8 cellular contexts compared by ENCODE assay signal in genomic region chr2:187453078-187453641, GRCh38. TPM values are rescaled to one million over a fixed set of nuclear protein-coding genes. Genes with fewer than 3 reads are reported as not detected.
DNase-seq lines count a peak whose midpoint lies in the region; ATAC-seq and TF ChIP-seq lines count a peak whose summit lies in the region.

No MANE protein-coding gene starts in this region.

- H3K9me3 ChIP-seq in CD8-positive, alpha-beta T cell (ENCODE audit: low read length): no peaks in the 10 kb centered on the region

- no peaks in the 10 kb centered on the region for H3K36me3 Mint-ChIP-seq in CD8-positive, alpha-beta T cell
- no peaks in the 10 kb centered on the region for H3K36me3 Mint-ChIP-seq in activated T-helper 17 cell treated with anti-CD3 and anti-CD28 coated beads, Interleukin-2, amount 50 U/mL, for 72 hours (ENCODE audit: low read depth)
- no peaks in the 10 kb centered on the region for H3K36me3 Mint-ChIP-seq in activated naive CD4-positive, alpha-beta T cell treated with anti-CD3 and anti-CD28 coated beads, Interleukin-2, amount 50 U/mL, for 72 hours

- no peak overlapping the region for H3K27ac Mint-ChIP-seq in CD8-positive, alpha-beta T cell
- no peak overlapping the region for H3K27ac Mint-ChIP-seq in activated T-helper 17 cell treated with anti-CD3 and anti-CD28 coated beads, Interleukin-2, amount 50 U/mL, for 72 hours
- no peak overlapping the region for H3K27ac Mint-ChIP-seq in activated naive CD4-positive, alpha-beta T cell treated with anti-CD3 and anti-CD28 coated beads, Interleukin-2, amount 50 U/mL, for 72 hours

- H3K36me3 ChIP-seq in CD8-positive, alpha-beta T cell (ENCODE audit: insufficient read depth, low read length): no peaks in the 10 kb centered on the region

- no peak for TF ChIP-seq CTCF in CD8-positive, alpha-beta T cell (IDR thresholded peaks at IDR 0.05)

- POLR2A ChIA-PET in CD8-positive, alpha-beta T cell (lab: Charles Lee): no interaction called here

- DNase-seq in DMS53 (lab: John Stamatoyannopoulos, UW) (peak; percentile 82), LHCN-M2 (ENCODE audit: low read depth) (peak; percentile 42), amniotic epithelial cell (ENCODE audit: low read depth) (peak; percentile 35), lung microvascular endothelial cell (ENCODE audit: low read depth in 2 of 2) (peak; percentile 49 to 66), T-helper 2 cell (no peak)
- no peak for DNase-seq in CD8-positive, alpha-beta T cell
- no peak for DNase-seq in activated naive CD4-positive, alpha-beta T cell treated with anti-CD3 and anti-CD28 coated beads, Interleukin-2, amount 50 U/mL, for 72 hours (ENCODE audit: low spot score in 2 of 2)

- H3K4me1 Mint-ChIP-seq in CD8-positive, alpha-beta T cell (ENCODE audit: low read depth): peaks cover 3% of the 10 kb centered on the region
- peaks cover 3% of the 10 kb centered on the region for H3K4me1 Mint-ChIP-seq in activated T-helper 17 cell treated with anti-CD3 and anti-CD28 coated beads, Interleukin-2, amount 50 U/mL, for 72 hours

- no peaks in the 10 kb centered on the region for H3K4me1 ChIP-seq in CD8-positive, alpha-beta T cell (ENCODE audit: insufficient read depth, low read length)

- CTCF ChIA-PET in CD8-positive, alpha-beta T cell (lab: Charles Lee): no interaction called here

- no peak overlapping the region for H3K27ac ChIP-seq in CD8-positive, alpha-beta T cell (ENCODE audit: low read depth, low read length)

- ATAC-seq in CD8-positive, alpha-beta T cell: no peak
- ATAC-seq in activated T-helper 17 cell treated with anti-CD3 and anti-CD28 coated beads, Interleukin-2, amount 50 U/mL, for 72 hours (replicated peaks): no peak
- ATAC-seq in activated naive CD4-positive, alpha-beta T cell treated with anti-CD3 and anti-CD28 coated beads, Interleukin-2, amount 50 U/mL, for 72 hours: no peak

- no peaks in the 10 kb centered on the region for H3K27me3 Mint-ChIP-seq in CD8-positive, alpha-beta T cell (ENCODE audit: low read depth)
- no peaks in the 10 kb centered on the region for H3K27me3 Mint-ChIP-seq in activated T-helper 17 cell treated with anti-CD3 and anti-CD28 coated beads, Interleukin-2, amount 50 U/mL, for 72 hours

- no peaks in the 10 kb centered on the region for H3K9me3 Mint-ChIP-seq in CD8-positive, alpha-beta T cell
- H3K9me3 Mint-ChIP-seq in activated T-helper 17 cell treated with anti-CD3 and anti-CD28 coated beads, Interleukin-2, amount 50 U/mL, for 72 hours: no peaks in the 10 kb centered on the region
- no peaks in the 10 kb centered on the region for H3K9me3 Mint-ChIP-seq in activated naive CD4-positive, alpha-beta T cell treated with anti-CD3 and anti-CD28 coated beads, Interleukin-2, amount 50 U/mL, for 72 hours

- H3K27me3 ChIP-seq in CD8-positive, alpha-beta T cell (ENCODE audit: insufficient read depth, low read length): no peaks in the 10 kb centered on the region

- intact Hi-C loops in CD8-positive, alpha-beta T cell (cut with DNase I, micrococcal nuclease): loop anchor here in 1 of 2 experiments (5.0 to 10.0 kb wide), 2 partner anchors 588 to 941 kb away; no protein-coding TSS in a partner anchor

- no peak overlapping the region for H3K4me3 ChIP-seq in CD8-positive, alpha-beta T cell (ENCODE audit: low read depth, low read length)

- no peak overlapping the region for H3K4me3 Mint-ChIP-seq in CD8-positive, alpha-beta T cell
- no peak overlapping the region for H3K4me3 Mint-ChIP-seq in activated T-helper 17 cell treated with anti-CD3 and anti-CD28 coated beads, Interleukin-2, amount 50 U/mL, for 72 hours

RNA-seq across cellular contexts. Expression of gene CALCRL, which starts 5.1 kb away (rescaled TPM):
- total RNA-seq in LHCN-M2 (2014; rRNA removed): 17.0 and 23.4 TPM in 2 replicates
- polyA plus RNA-seq in LHCN-M2 (2012): 0.56 TPM
- 266 and 272 TPM in 2 replicates for total RNA-seq in lung microvascular endothelial cell
- total RNA-seq in CD8-positive, alpha-beta T cell: under 1 TPM; 0.19 TPM
- total RNA-seq in activated T-helper 17 cell treated with anti-CD3 and anti-CD28 coated beads, Interleukin-2, amount 50 U/mL, for 72 hours: under 1 TPM; 0.42 to 0.56 TPM
- 1 to 10 TPM; 1.5 to 2.0 TPM for total RNA-seq in activated naive CD4-positive, alpha-beta T cell treated with anti-CD3 and anti-CD28 coated beads, Interleukin-2, amount 50 U/mL, for 72 hours

Comparison
In these comparisons a context has a peak if more than half of its experiments do, and no peak if none do; other contexts are left out.
1. DNase-seq: peak in DMS53 (single experiment), LHCN-M2 (single experiment), amniotic epithelial cell (single experiment) and lung microvascular endothelial cell (2 of 2); none in CD8-positive, alpha-beta T cell (0 of 7), T-helper 2 cell (0 of 5) and activated naive CD4-positive, alpha-beta T cell treated with anti-CD3 and anti-CD28 coated beads, Interleukin-2, amount 50 U/mL, for 72 hours (0 of 2).
2. RNA of gene CALCRL, which starts 5.1 kb away (total RNA-seq): 266 to 272 TPM in lung microvascular endothelial cell; 17.0 to 23.4 TPM in LHCN-M2, 1.5 to 2.0 TPM in activated naive CD4-positive, alpha-beta T cell treated with anti-CD3 and anti-CD28 coated beads, Interleukin-2, amount 50 U/mL, for 72 hours, 0.42 to 0.56 TPM in activated T-helper 17 cell treated with anti-CD3 and anti-CD28 coated beads, Interleukin-2, amount 50 U/mL, for 72 hours and 0.19 TPM in CD8-positive, alpha-beta T cell; every median in the first group is over 10 times any median in the second.